Comparison of ENCODE assay signal across 7 cellular contexts in genomic region chr14:102086972-102087761, GRCh38. TPM values are rescaled to one million over a fixed set of nuclear protein-coding genes. Genes with fewer than 3 reads are reported as not detected.
A peak's percentile ranks its signal among the peaks of the same experiment; 100 is the strongest.
DNase-seq lines count a peak whose midpoint lies in the region; ATAC-seq and TF ChIP-seq lines count a peak whose summit lies in the region.

Gene HSP90AA1, minus strand, starts transcription at chr14:102087044. Its CDS starts 666 bp downstream, at chr14:102086378.

- peak within 1 kb of the TSS; percentile 99 for H3K27ac ChIP-seq in hepatocyte

- peak; percentile 38 for ATAC-seq in GM18508 (IDR thresholded peaks at IDR 0.05; ENCODE audit: insufficient read depth, unreplicated experiment)
- ATAC-seq in HG02981 (IDR thresholded peaks at IDR 0.05; ENCODE audit: unreplicated experiment), result peak; percentile 72

- no peaks in the 10 kb centered on the region for H3K27me3 ChIP-seq in hepatocyte

- peak within 1 kb of the TSS; percentile 86 for H2AFZ ChIP-seq in hepatocyte

- H3K4me2 ChIP-seq in hepatocyte, result peak within 1 kb of the TSS; percentile 85

- H4K20me1 ChIP-seq in hepatocyte (ENCODE audit: insufficient read depth, poor library complexity, severe bottlenecking), result peaks cover 39% of the 10 kb centered on the region

- H3K9me3 ChIP-seq in hepatocyte (ENCODE audit: low read depth), result no peaks in the 10 kb centered on the region

- no peaks in the 10 kb centered on the region for H3K36me3 ChIP-seq in hepatocyte (replicated peaks; ENCODE audit: insufficient read depth, low read depth)

- H3K4me3 ChIP-seq in astrocyte of the cerebellum (ENCODE audit: low read depth, low read length), result peak within 1 kb of the TSS; percentile 73
- H3K4me3 ChIP-seq in hepatocyte, result peak within 1 kb of the TSS; percentile 79
- H3K4me3 ChIP-seq in retinal pigment epithelial cell (ENCODE audit: low read length), result peak within 1 kb of the TSS; percentile 65

- 1% methylated on average over 72 of the region's 106 CpGs for WGBS in hepatocyte (ENCODE audit: low lambda C conversion rate, missing lambda C conversion rate)

- in situ Hi-C loops in astrocyte of the cerebellum (cut with HindIII; ENCODE audit: low sequenced_read_pairs), result loop anchor here (25.0 kb wide), 1 partner anchor 225 kb away; the partner anchor contains the start of genes MOK and ZNF839

- H3K4me1 ChIP-seq in hepatocyte (ENCODE audit: insufficient read depth), result peaks cover 29% of the 10 kb centered on the region

- H3K9me2 ChIP-seq in hepatocyte (replicated peaks; ENCODE audit: insufficient read depth), result no peaks in the 10 kb centered on the region

- H3K79me2 ChIP-seq in hepatocyte, result peaks cover 39% of the 10 kb centered on the region

- peak; percentile 11 for TF ChIP-seq CTCF in astrocyte of the cerebellum (IDR thresholded peaks at IDR 0.05; ENCODE audit: low read depth, low read length, missing control alignments)
- TF ChIP-seq CTCF in hepatocyte (IDR thresholded peaks at IDR 0.05; ENCODE audit: poor library complexity), result peak; percentile 12
- TF ChIP-seq CTCF in retinal pigment epithelial cell (conservative IDR thresholded peaks at IDR 0.05; ENCODE audit: low read depth, low read length), result peak; percentile 32

- DNase-seq in NCI-H2081 (lab: John Stamatoyannopoulos, UW) (peak; percentile 96 to 97), T-helper 9 cell (peak; percentile 97), astrocyte of the cerebellum (ENCODE audit: low read depth) (peak; percentile 63), hepatocyte (ENCODE audit: low spot score) (peak; percentile 97), retinal pigment epithelial cell (ENCODE audit: low read depth) (peak; percentile 48)

RNA-seq across cellular contexts. Expression of gene HSP90AA1, which starts in this region (rescaled TPM):
- 589 and 765 TPM in 2 replicates for total RNA-seq in hepatocyte
- polyA plus RNA-seq in hepatocyte, result 436 and 503 TPM in 2 replicates

Comparison
In these comparisons a context has a peak if more than half of its experiments do, and no peak if none do; other contexts are left out.
1. Peak in every context shown above with its lines: DNase-seq, ATAC-seq, H3K4me3 ChIP-seq and H3K27ac ChIP-seq.